ENCODE assay signal across 27 cellular contexts in the genomic region with DNA sequence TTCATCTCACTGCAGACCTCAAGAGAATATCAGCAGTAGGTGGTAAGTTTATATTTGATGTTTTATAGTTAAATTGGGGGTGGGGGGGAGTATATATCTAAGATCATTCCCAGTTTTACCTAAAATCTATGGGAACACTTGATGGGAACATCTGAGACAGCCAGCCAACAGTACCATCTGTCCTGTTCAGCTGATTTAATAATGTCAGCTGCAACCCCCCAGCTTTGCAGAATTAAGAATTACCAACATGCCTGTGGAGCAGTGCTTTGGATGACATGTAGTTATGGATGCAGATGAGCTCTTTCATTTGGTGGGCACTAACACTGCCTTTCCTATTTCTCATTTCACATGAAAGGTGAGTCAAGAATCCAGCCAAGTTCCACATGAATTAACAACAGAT.
"Had no signal": no experiment of that assay in that cellular context is flagged by ENCODE, and none has a peak within 500 bp of the region (broad histone marks: within the 10 kb centered on the region; RNA-seq: fewer than 3 reads in every experiment).

No MANE protein-coding gene starts in this region.

- H3K4me3 ChIP-seq: adrenal gland, breast epithelium, SK-N-MC had no signal

- DNase-seq: activated CD4-positive, alpha-beta T cell treated with anti-CD3 and anti-CD28 coated beads for 4 hours; activated CD8-positive, alpha-beta memory T cell treated with anti-CD3 and anti-CD28 coated beads, Interleukin-2, amount 50 U/mL, for 48 hours; activated CD8-positive, alpha-beta T cell treated with anti-CD3 and anti-CD28 coated beads for 36 hours; activated gamma-delta T cell; activated naive CD4-positive, alpha-beta T cell treated with anti-CD3 and anti-CD28 coated beads for 36 hours; activated naive CD8-positive, alpha-beta T cell treated with anti-CD3 and anti-CD28 coated beads, Interleukin-2, amount 10 ng/mL, durations not matched to agents 7 days and 5 days; activated T-cell treated with anti-CD3 and anti-CD28 coated beads, Interleukin-2, amount 50 U/mL, for 1 hour; adrenal gland; anterior cingulate cortex; IMR-90; Kasumi-1; KBM-7; NCI-H1092; NCI-H1417; NCI-H1694 treated with DMSO at 0.1 percent for 48 hours; NCI-H2029 treated with DMSO at 0.1 percent for 48 hours; NCI-H345; NCI-H510A; NCI-H526 treated with DMSO at 0.1 percent for 48 hours; NCI-H82; RPMI8226; SW 1271 had no signal

- H3K27ac Mint-ChIP-seq: activated CD8-positive, alpha-beta T cell treated with anti-CD3 and anti-CD28 coated beads for 36 hours; activated naive CD4-positive, alpha-beta T cell treated with anti-CD3 and anti-CD28 coated beads for 36 hours; activated naive CD8-positive, alpha-beta T cell treated with anti-CD3 and anti-CD28 coated beads, Interleukin-2, amount 10 ng/mL, durations not matched to agents 7 days and 5 days; T-helper 1 cell treated with Interleukin-12 subunit alpha and Interleukin-12 subunit beta and Interleukin-4 antibody, amounts not matched to agents 30 μg/mL and 1 μg/mL, for 36 hours had no signal

- H3K27me3 ChIP-seq: adrenal gland, breast epithelium had no signal

- ATAC-seq: activated CD4-positive, CD25-positive, alpha-beta regulatory T cell treated with anti-CD3 and anti-CD28 coated beads, Interleukin-2, amount 50 U/mL, for 24 hours; activated CD8-positive, alpha-beta T cell treated with anti-CD3 and anti-CD28 coated beads for 36 hours; Right ventricle myocardium inferior had no signal

- H3K27ac ChIP-seq: adrenal gland, breast epithelium, SK-N-MC had no signal

- H3K9me3 Mint-ChIP-seq: activated CD8-positive, alpha-beta T cell treated with anti-CD3 and anti-CD28 coated beads for 36 hours; activated naive CD4-positive, alpha-beta T cell treated with anti-CD3 and anti-CD28 coated beads for 36 hours; activated naive CD8-positive, alpha-beta T cell treated with anti-CD3 and anti-CD28 coated beads, Interleukin-2, amount 10 ng/mL, durations not matched to agents 7 days and 5 days; T-helper 1 cell treated with Interleukin-12 subunit alpha and Interleukin-12 subunit beta and Interleukin-4 antibody, amounts not matched to agents 30 μg/mL and 1 μg/mL, for 36 hours had no signal

- H3K27me3 Mint-ChIP-seq: activated CD8-positive, alpha-beta T cell treated with anti-CD3 and anti-CD28 coated beads for 36 hours; activated naive CD8-positive, alpha-beta T cell treated with anti-CD3 and anti-CD28 coated beads, Interleukin-2, amount 10 ng/mL, durations not matched to agents 7 days and 5 days had no signal

- H3K9me3 ChIP-seq: adrenal gland, breast epithelium had no signal

- H3K4me1 ChIP-seq: breast epithelium had no signal

- H3K4me3 Mint-ChIP-seq: activated CD8-positive, alpha-beta T cell treated with anti-CD3 and anti-CD28 coated beads for 36 hours; activated naive CD4-positive, alpha-beta T cell treated with anti-CD3 and anti-CD28 coated beads for 36 hours; activated naive CD8-positive, alpha-beta T cell treated with anti-CD3 and anti-CD28 coated beads, Interleukin-2, amount 10 ng/mL, durations not matched to agents 7 days and 5 days; T-helper 1 cell treated with Interleukin-12 subunit alpha and Interleukin-12 subunit beta and Interleukin-4 antibody, amounts not matched to agents 30 μg/mL and 1 μg/mL, for 36 hours had no signal
